ENCODE assay signal across 8 cellular contexts in the genomic region with DNA sequence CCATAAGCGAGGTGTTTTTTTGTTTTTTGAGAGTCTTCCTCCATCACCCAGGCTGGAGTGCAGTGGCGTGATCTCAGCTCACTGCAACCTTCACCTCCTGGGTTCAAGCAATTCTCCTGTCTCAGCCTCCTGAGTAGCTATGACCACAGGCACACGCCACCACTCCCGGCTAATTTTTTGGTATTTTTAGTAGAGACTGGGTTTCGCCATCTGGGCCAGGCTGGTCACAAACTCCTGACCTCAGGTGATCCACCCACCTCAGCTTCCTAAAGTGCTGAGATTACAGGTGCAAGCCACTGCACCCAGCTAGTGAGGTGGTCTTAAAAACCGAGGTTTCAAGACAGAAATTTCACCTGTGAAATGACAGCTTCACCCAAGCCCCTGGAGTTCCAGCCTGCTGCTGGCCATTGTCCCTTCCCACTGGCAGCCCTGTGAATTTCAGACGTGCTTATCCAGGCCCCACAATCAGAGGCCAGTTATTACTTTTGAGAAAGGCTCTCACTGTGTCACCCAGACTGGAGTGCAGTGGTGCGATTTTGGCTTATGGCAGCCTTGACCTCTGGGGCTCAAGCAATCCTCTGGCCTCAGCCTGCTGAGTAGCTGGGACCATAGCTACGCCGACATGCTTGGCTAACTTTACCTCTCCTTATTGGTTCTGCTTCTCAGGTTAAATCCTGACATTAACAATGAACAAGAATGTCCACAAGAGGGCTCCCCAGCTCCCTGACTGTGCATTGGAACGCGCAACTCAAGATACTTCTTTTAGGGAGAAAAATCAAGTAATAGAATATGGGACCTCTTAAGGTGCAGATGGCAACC. TPM values are rescaled to one million over a fixed set of nuclear protein-coding genes. Genes with fewer than 3 reads are reported as not detected.
DNase-seq lines count a peak whose midpoint lies in the region; ATAC-seq, FAIRE-seq and TF ChIP-seq lines count a peak whose summit lies in the region.

No MANE protein-coding gene starts in this region.

- H3K4me1 ChIP-seq in HUES48 (ENCODE audit: control insufficient read depth, insufficient read depth, low read length) (0 out of 2 replicates have a peak, but pooled peaks cover 10% of the 10 kb centered on the region), GM12878 (ENCODE audit: control insufficient read depth, insufficient read depth, low read length) (no peaks in the 10 kb centered on the region), kidney (ENCODE audit: control insufficient read depth in 1 of 2, insufficient read depth in 1 of 2, low read depth in 1 of 2, low read length in 2 of 2) (peaks cover 14 to 26% of the 10 kb centered on the region in 2 donors), stomach smooth muscle (ENCODE audit: control insufficient read depth, insufficient read depth, low read length) (peaks cover 8% of the 10 kb centered on the region)

- intact Hi-C loops in GM12878 (cut with micrococcal nuclease; ENCODE audit: unreplicated experiment) (no loop called here), kidney (cut with DNase I) (no loop called here)

- H3K4me3 ChIP-seq in HUES48 (ENCODE audit: low read depth, low read length) (no peak overlapping the region), SK-N-MC (no peak overlapping the region), GM12878 (no peak overlapping the region), kidney (ENCODE audit: low read length in 2 of 2) (no peak overlapping the region), stomach smooth muscle (ENCODE audit: low read length in 2 of 2) (no peak overlapping the region)

- RAD21 ChIA-PET in GM12878 (lab: Charles Lee; ENCODE audit: unreplicated experiment), result interaction anchor here (0.6 to 1.7 kb wide), 3 partner anchors 10 to 326 kb away, joined by 3 to 5 read pairs (median 5); no protein-coding TSS in a partner anchor

- WGBS in GM12878 (ENCODE audit: insufficient coverage, insufficient replicate concordance, low lambda C conversion rate, missing lambda C conversion rate), result 65% methylated on average over 12 of the region's 12 CpGs

- no peaks in the 10 kb centered on the region for H3K9me3 ChIP-seq in HUES48 (ENCODE audit: control insufficient read depth, insufficient read depth, low read length)
- no peaks in the 10 kb centered on the region for H3K9me3 ChIP-seq in SK-N-MC (ENCODE audit: low read depth, low read length)
- H3K9me3 ChIP-seq in GM12878 (replicated peaks; ENCODE audit: control insufficient read depth, insufficient read depth, low read length), result no peaks in the 10 kb centered on the region; the same call in 2 of the 3 replicates
- H3K9me3 ChIP-seq in kidney (ENCODE audit: control insufficient read depth in 1 of 2, low read length in 2 of 2), result no peaks in the 10 kb centered on the region
- H3K9me3 ChIP-seq in stomach smooth muscle (ENCODE audit: control insufficient read depth in 2 of 2, low read length in 2 of 2), result no peaks in the 10 kb centered on the region

- in situ Hi-C loops in GM12878 (cut with MboI), result no loop called here

- CTCF ChIA-PET in GM12878 (lab: Yijun Ruan, JAX), result interaction anchor here (0.6 to 4.4 kb wide), 23 partner anchors 9 to 407 kb away, joined by 3 to 52 read pairs (median 4); no protein-coding TSS in a partner anchor

- TF ChIP-seq RAD21 in GM12878 (IDR thresholded peaks at IDR 0.05; ENCODE audit: insufficient read depth, low read depth, low read length), result peak; percentile 42; the same call in 1 of the 2 replicates

- no peak for TF ChIP-seq EP300 in GM12878 (IDR thresholded peaks at IDR 0.05; ENCODE audit: borderline replicate concordance in 1 of 2, control insufficient read depth in 1 of 2, low read depth in 2 of 2, low read length in 2 of 2)

- DNase-seq in DMS153 (lab: John Stamatoyannopoulos, UW), result peak; percentile 44
- no peak for DNase-seq in SK-N-MC (ENCODE audit: low read depth, low spot score)
- no peak for DNase-seq in GM12878 (ENCODE audit: low read depth, low spot score)
- DNase-seq in kidney, result no peak

- FAIRE-seq in GM12878 (lab: Jason Lieb, UNC) (peak; percentile 18), kidney (lab: Jason Lieb, UNC) (peak; percentile 29)

- H3K27me3 ChIP-seq in HUES48 (ENCODE audit: control insufficient read depth, insufficient read depth, low read length), result no peaks in the 10 kb centered on the region
- H3K27me3 ChIP-seq in GM12878 (replicated peaks in 1 of 2; ENCODE audit: control insufficient read depth in 2 of 2, insufficient read depth in 2 of 2, low read length in 1 of 2), result no peaks in the 10 kb centered on the region
- no peaks in the 10 kb centered on the region for H3K27me3 ChIP-seq in stomach smooth muscle (ENCODE audit: control insufficient read depth in 1 of 2, insufficient read depth in 2 of 2, low read length in 2 of 2)

- ATAC-seq in GM12878 (peak; percentile 72), GM19397 (IDR thresholded peaks at IDR 0.05; ENCODE audit: unreplicated experiment) (no peak), GM18868 (IDR thresholded peaks at IDR 0.05; ENCODE audit: unreplicated experiment) (no peak)

- no peak overlapping the region for H3K4me2 ChIP-seq in GM12878 (ENCODE audit: control insufficient read depth, insufficient read depth)

- peaks cover 15% of the 10 kb centered on the region for H4K20me1 ChIP-seq in GM12878 (ENCODE audit: control insufficient read depth, insufficient read depth)

- H3K36me3 ChIP-seq in HUES48 (ENCODE audit: control insufficient read depth, insufficient read depth, low read length), result peaks cover 71% of the 10 kb centered on the region
- H3K36me3 ChIP-seq in SK-N-MC (ENCODE audit: insufficient read depth, low read length), result peaks cover 65% of the 10 kb centered on the region
- peaks cover 33 to 47% of the 10 kb centered on the region in 2 experiments for H3K36me3 ChIP-seq in GM12878 (ENCODE audit: control insufficient read depth in 2 of 2, insufficient read depth in 2 of 2, low read length in 1 of 2)
- peaks cover 25 to 40% of the 10 kb centered on the region in 2 donors for H3K36me3 ChIP-seq in kidney (ENCODE audit: control insufficient read depth in 1 of 2, insufficient read depth in 2 of 2, low read length in 2 of 2)
- H3K36me3 ChIP-seq in stomach smooth muscle (ENCODE audit: control insufficient read depth in 2 of 2, insufficient read depth in 2 of 2, low read length in 2 of 2), result peaks cover 41 to 44% of the 10 kb centered on the region in 2 donors

- TF ChIP-seq POLR2A in GM12878 (IDR thresholded peaks at IDR 0.05; ENCODE audit: low read depth, low read length), result peak; percentile 60

- POLR2A ChIA-PET in GM12878 (lab: Charles Lee), result interaction anchor here (1.0 to 1.4 kb wide), 4 partner anchors 15 to 130 kb away, joined by 3 to 5 read pairs (median 3); no protein-coding TSS in a partner anchor

- TF ChIP-seq CTCF in GM12878 (IDR thresholded peaks at IDR 0.05 in 2 of 3, conservative IDR thresholded peaks at IDR 0.05 in 1 of 3; ENCODE audit: control insufficient read depth in 2 of 3, extremely low read depth in 1 of 3, insufficient read depth in 1 of 3, low read depth in 3 of 3, low read length in 3 of 3), result peak; percentile 60 to 62 (median 62); a peak in 5 of 6 replicates
- TF ChIP-seq CTCF in kidney (IDR thresholded peaks at IDR 0.05; ENCODE audit: borderline replicate concordance, extremely low read depth, insufficient read depth), result peak; percentile 62

- H3K9ac ChIP-seq in HUES48 (ENCODE audit: low read depth, low read length), result no peak overlapping the region
- H3K9ac ChIP-seq in SK-N-MC (ENCODE audit: insufficient read length), result no peak overlapping the region
- H3K9ac ChIP-seq in GM12878 (ENCODE audit: control insufficient read depth, insufficient read depth, low read length), result no peak overlapping the region
- H3K9ac ChIP-seq in kidney (ENCODE audit: low read length in 2 of 2), result no peak overlapping the region
- no peak overlapping the region for H3K9ac ChIP-seq in stomach smooth muscle (ENCODE audit: low read length in 2 of 2)

- peak overlapping the region; percentile 76 for H3K27ac ChIP-seq in HUES48 (ENCODE audit: low read depth, low read length)
- H3K27ac ChIP-seq in SK-N-MC, result peak overlapping the region; percentile 75
- no peak overlapping the region for H3K27ac ChIP-seq in GM12878 (ENCODE audit: control insufficient read depth, insufficient read depth)
- peak overlapping the region in 1 of 2 donors; percentile 33 for H3K27ac ChIP-seq in kidney (ENCODE audit: low read depth in 2 of 2, low read length in 2 of 2)
- H3K27ac ChIP-seq in stomach smooth muscle (ENCODE audit: low read length), result peak overlapping the region; percentile 11

- H2AFZ ChIP-seq in GM12878 (ENCODE audit: control insufficient read depth, low read depth, low read length), result no peak overlapping the region

- peaks cover 1% of the 10 kb centered on the region for H3K79me2 ChIP-seq in GM12878 (ENCODE audit: control insufficient read depth, insufficient read depth, low read length)

- SMC1A ChIA-PET in GM12878 (lab: Charles Lee; ENCODE audit: uncharacterized antibody, unreplicated experiment), result interaction anchor here (0.8 to 6.8 kb wide), 9 partner anchors 10 to 298 kb away, joined by 3 to 31 read pairs (median 4); no protein-coding TSS in a partner anchor

- no TSS peak for BruUV-seq in GM12878 (replicated peaks; lab: Mats Ljungman, UMichigan)

RNA-seq across cellular contexts. Expression of gene ENO1, which starts 19.4 kb away (rescaled TPM):
- total RNA-seq in GM12878 (2013; cell fraction: nucleolus; rRNA removed), result 1,080 and 1,100 TPM in 2 replicates
- total RNA-seq in GM12878 (2014; rRNA removed) (2,091 and 2,104 TPM in 2 replicates), GM12878 (2014; rRNA removed; fragmentation: Illumina TruSeq; extraction: Trizol) (1,863 and 1,937 TPM in 2 replicates), GM12878 (2021) (1,850 and 1,883 TPM in 2 replicates), kidney (1,164 TPM)
- 1,510 TPM for polyA plus RNA-seq in GM12878 (2011; ENCODE audit: low read depth)
- polyA plus RNA-seq in GM12878 (2011; rRNA removed) (3,232 and 3,745 TPM in 2 replicates), GM12878 (2014; fragmentation: Illumina TruSeq; extraction: Trizol) (1,358 and 1,983 TPM in 2 replicates), GM12878 (2014; fragmentation: Nextera tagmentation; extraction: Ambion mirVana) (1,000 to 10,000 TPM; 3,300 to 4,219 TPM), GM12878 (2014; rRNA removed) (1,935 and 1,951 TPM in 2 replicates), GM12878 (2016; fragmentation: Nextera tagmentation; extraction: Ambion mirVana) (1,000 to 10,000 TPM; 2,558 to 2,669 TPM), kidney (ENCODE audit: insufficient read depth, low read depth, low replicate concordance) (1,321 TPM)
- polyA plus RNA-seq in GM12878 (2011; cell fraction: cytosol; rRNA removed), result 3,954 and 4,686 TPM in 2 replicates
- polyA plus RNA-seq in GM12878 (2011; cell fraction: nucleus; rRNA removed), result 2,823 and 3,284 TPM in 2 replicates
- polyA plus RNA-seq in GM12878 (2012), result 2,617 and 3,014 TPM in 2 replicates
- 3,220 and 5,413 TPM in 2 replicates for polyA minus RNA-seq in GM12878 (2011; rRNA and poly(A)+ RNA removed)
- 1,559 and 1,564 TPM in 2 replicates for polyA minus RNA-seq in GM12878 (2011; cell fraction: cytosol; rRNA and poly(A)+ RNA removed)
- polyA minus RNA-seq in GM12878 (2011; cell fraction: nucleus; rRNA and poly(A)+ RNA removed), result 601 and 693 TPM in 2 replicates

RNA-seq across cellular contexts. Expression of gene RERE, which starts 41.7 kb away (rescaled TPM):
- 221 and 235 TPM in 2 replicates for total RNA-seq in GM12878 (2013; cell fraction: nucleolus; rRNA removed)
- 27.6 and 41.7 TPM in 2 replicates for total RNA-seq in GM12878 (2014; rRNA removed)
- total RNA-seq in GM12878 (2014; rRNA removed; fragmentation: Illumina TruSeq; extraction: Trizol), result 14.6 and 20.3 TPM in 2 replicates
- total RNA-seq in GM12878 (2021), result 58.9 and 60.5 TPM in 2 replicates
- 14.5 TPM for polyA plus RNA-seq in GM12878 (2011; ENCODE audit: low read depth)
- polyA plus RNA-seq in GM12878 (2011; rRNA removed), result 7.0 and 8.9 TPM in 2 replicates
- polyA plus RNA-seq in GM12878 (2011; cell fraction: cytosol; rRNA removed), result 6.9 and 8.9 TPM in 2 replicates
- polyA plus RNA-seq in GM12878 (2011; cell fraction: nucleus; rRNA removed), result 35.2 and 62.7 TPM in 2 replicates
- polyA plus RNA-seq in GM12878 (2012), result 21.5 and 24.0 TPM in 2 replicates
- 21.2 and 25.3 TPM in 2 replicates for polyA plus RNA-seq in GM12878 (2014; fragmentation: Illumina TruSeq; extraction: Trizol)
- polyA plus RNA-seq in GM12878 (2014; fragmentation: Nextera tagmentation; extraction: Ambion mirVana), result 1 to 10 TPM; 5.2 to 5.9 TPM
- 20.9 and 23.0 TPM in 2 replicates for polyA plus RNA-seq in GM12878 (2014; rRNA removed)
- polyA plus RNA-seq in GM12878 (2016; fragmentation: Nextera tagmentation; extraction: Ambion mirVana), result 10 to 100 TPM; 15.8 to 20.2 TPM
- 76.2 and 90.7 TPM in 2 replicates for polyA minus RNA-seq in GM12878 (2011; rRNA and poly(A)+ RNA removed)
- 35.8 and 43.2 TPM in 2 replicates for polyA minus RNA-seq in GM12878 (2011; cell fraction: cytosol; rRNA and poly(A)+ RNA removed)
- polyA minus RNA-seq in GM12878 (2011; cell fraction: nucleus; rRNA and poly(A)+ RNA removed), result 57.2 and 65.5 TPM in 2 replicates
- 176 TPM for total RNA-seq in kidney
- polyA plus RNA-seq in kidney (ENCODE audit: insufficient read depth, low read depth, low replicate concordance), result 37.2 TPM
